In genomic region chr1:67489643-67490042, GRCh38 we compare ENCODE assay signal across 8 cellular contexts. TPM values are rescaled to one million over a fixed set of nuclear protein-coding genes. Genes with fewer than 3 reads are reported as not detected.
DNase-seq lines count a peak whose midpoint lies in the region; ATAC-seq and TF ChIP-seq lines count a peak whose summit lies in the region.

No MANE protein-coding gene starts in this region.

- H3K27me3 Mint-ChIP-seq in naive B cell, result no peaks in the 10 kb centered on the region

- TF ChIP-seq CTCF in brain microvascular endothelial cell (IDR thresholded peaks at IDR 0.05; ENCODE audit: low read depth, low read length, missing control alignments), result peak; percentile 37

- H3K4me1 Mint-ChIP-seq in naive B cell, result no peaks in the 10 kb centered on the region

- H3K4me3 Mint-ChIP-seq in naive B cell, result no peak overlapping the region

- DNase-seq in SKM-1 treated with dmso at 0.1 percent for 144 hours (lab: John Stamatoyannopoulos, UW; ENCODE audit: unreplicated experiment), result peak; percentile 4
- no peak for DNase-seq in SKM-1 (lab: John Stamatoyannopoulos, UW; ENCODE audit: unreplicated experiment)
- peak; percentile 20 for DNase-seq in Jurkat, Clone E6-1 (ENCODE audit: low read depth, low spot score)
- no peak for DNase-seq in brain microvascular endothelial cell
- DNase-seq in naive B cell, result peak; percentile 21
- no peak for DNase-seq in hepatic stellate cell (ENCODE audit: low spot score)

- no peaks in the 10 kb centered on the region for H3K27me3 ChIP-seq in brain microvascular endothelial cell (replicated peaks)

- no peak overlapping the region for H3K27ac ChIP-seq in brain microvascular endothelial cell

- in situ Hi-C loops in brain microvascular endothelial cell (cut with HindIII; ENCODE audit: low pct_ligation_motif_present, low sequenced_read_pairs), result loop anchor here (25.0 kb wide), 1 partner anchor 152 kb away; no protein-coding TSS in a partner anchor

- H3K9me3 Mint-ChIP-seq in naive B cell, result no peaks in the 10 kb centered on the region

- no peaks in the 10 kb centered on the region for H3K36me3 ChIP-seq in brain microvascular endothelial cell (replicated peaks)

- H3K27ac Mint-ChIP-seq in naive B cell, result no peak overlapping the region

- no peak overlapping the region for H3K4me3 ChIP-seq in Jurkat, Clone E6-1 (ENCODE audit: low read length)
- no peak overlapping the region for H3K4me3 ChIP-seq in brain microvascular endothelial cell (ENCODE audit: low read depth, low read length)

- ATAC-seq in naive B cell (ENCODE audit: low read depth in 2 of 2), result peak in 1 of 2 donors; percentile 61
- ATAC-seq in HG03460 (IDR thresholded peaks at IDR 0.05; ENCODE audit: unreplicated experiment), result no peak
- ATAC-seq in GM19452 (IDR thresholded peaks at IDR 0.05; ENCODE audit: unreplicated experiment), result no peak

- no peaks in the 10 kb centered on the region for H3K36me3 Mint-ChIP-seq in naive B cell

RNA-seq across cellular contexts. Expression of gene SERBP1, which starts 59.4 kb away (rescaled TPM):
- polyA plus RNA-seq in Jurkat, Clone E6-1 (2012; ENCODE audit: insufficient read depth, insufficient read length), result 357 TPM
- polyA plus RNA-seq in naive B cell (ENCODE audit: low read depth in 6 of 6), result 100 to 1,000 TPM in 5 of 6 donors, 10 to 100 TPM in 1; 93.7 to 147 (median 125) TPM

Comparison
In these comparisons a context has a peak if more than half of its experiments do, and no peak if none do; other contexts are left out.
1. DNase-seq: peak in SKM-1 treated with dmso at 0.1 percent for 144 hours (single experiment), Jurkat, Clone E6-1 (single experiment) and naive B cell (single experiment); none in SKM-1 (single experiment), brain microvascular endothelial cell (single experiment) and hepatic stellate cell (single experiment).